In genomic region chr1:5504364-5504740, GRCh38 we compare ENCODE assay signal across 1 cellular context.
TF ChIP-seq lines count a peak whose summit lies in the region.

No MANE protein-coding gene starts in this region.

TF ChIP-seq in Ishikawa, 13 proteins besides CTCF, POLR2A, EP300 and RAD21 (continued from another document):
- TF ChIP-seq USF1 (IDR thresholded peaks at IDR 0.05) (no peak), MAX (IDR thresholded peaks at IDR 0.05) (no peak), TAF1 (IDR thresholded peaks at IDR 0.05; ENCODE audit: low read depth) (no peak), TEAD4 (IDR thresholded peaks at IDR 0.05) (peak; percentile 50; the same call in 1 of the 2 replicates)
TF ChIP-seq in Ishikawa: peak in this region for 4.
